In genomic region chr7:17019106-17019505, GRCh38 we compare ENCODE assay signal across 27 cellular contexts.
"Had no signal": no experiment of that assay in that cellular context is flagged by ENCODE, and none has a peak within 500 bp of the region (broad histone marks: within the 10 kb centered on the region; RNA-seq: fewer than 3 reads in every experiment).

No MANE protein-coding gene starts in this region.

- H3K9me3 ChIP-seq: adrenal gland, body of pancreas, breast epithelium, SJCRH30, SK-N-SH had no signal

- H3K36me3 Mint-ChIP-seq: activated naive CD4-positive, alpha-beta T cell treated with anti-CD3 and anti-CD28 coated beads, Interleukin-2, amount 50 U/mL, for 24 hours had no signal

- H3K4me3 Mint-ChIP-seq: activated CD4-positive, alpha-beta T cell treated with anti-CD3 and anti-CD28 coated beads, Interleukin-2, amount 10 ng/mL, durations not matched to agents 24 days and 14 days; activated CD8-positive, alpha-beta T cell treated with anti-CD3 and anti-CD28 coated beads for 36 hours; activated naive CD4-positive, alpha-beta T cell treated with anti-CD3 and anti-CD28 coated beads, Interleukin-2, amount 50 U/mL, for 24 hours; activated naive CD8-positive, alpha-beta T cell treated with anti-CD3 and anti-CD28 coated beads, Interleukin-2, amount 10 ng/mL, durations not matched to agents 7 days and 5 days; T-helper 1 cell treated with Interleukin-12 subunit alpha and Interleukin-12 subunit beta and Interleukin-4 antibody, amounts not matched to agents 30 μg/mL and 1 μg/mL, for 36 hours; T-helper 2 cell treated with Interferon-gamma antibody and Interleukin-4, amounts not matched to agents 5 μg/mL and 100 μg/mL, for 36 hours had no signal

- DNase-seq: activated CD4-positive, alpha-beta T cell treated with anti-CD3 and anti-CD28 coated beads, Interleukin-2, amount 10 ng/mL, durations not matched to agents 24 days and 14 days; activated CD4-positive, alpha-beta T cell treated with anti-CD3 and anti-CD28 coated beads, Interleukin-2, amount 50 U/mL, for 4 hours; activated CD8-positive, alpha-beta T cell treated with anti-CD3 and anti-CD28 coated beads for 36 hours; activated gamma-delta T cell; activated naive CD4-positive, alpha-beta T cell treated with Interleukin-2 at 50 U/mL for 16 hours; activated naive CD8-positive, alpha-beta T cell treated with anti-CD3 and anti-CD28 coated beads, Interleukin-2, amount 10 ng/mL, durations not matched to agents 7 days and 5 days; activated T-cell treated with anti-CD3 and anti-CD28 coated beads, Interleukin-2, amount 50 U/mL, for 1 hour; adrenal gland; body of pancreas; Kasumi-1; MM.1S; MV-4-11; NCI-H1092; NCI-H1436 treated with DMSO at 0.1 percent for 48 hours; NCI-H1694 treated with DMSO at 0.1 percent for 48 hours; NCI-H2029; NCI-H345; NCI-H524 treated with DMSO at 0.1 percent for 48 hours; SHP77; SJCRH30; SK-N-SH had no signal

- H3K27me3 ChIP-seq: adrenal gland, body of pancreas, breast epithelium, SJCRH30 had no signal

- H3K27me3 Mint-ChIP-seq: activated CD8-positive, alpha-beta T cell treated with anti-CD3 and anti-CD28 coated beads for 36 hours; activated naive CD4-positive, alpha-beta T cell treated with anti-CD3 and anti-CD28 coated beads, Interleukin-2, amount 50 U/mL, for 24 hours; activated naive CD8-positive, alpha-beta T cell treated with anti-CD3 and anti-CD28 coated beads, Interleukin-2, amount 10 ng/mL, durations not matched to agents 7 days and 5 days had no signal

- H3K9ac ChIP-seq: SK-N-SH had no signal

- H3K4me3 ChIP-seq: adrenal gland, body of pancreas, breast epithelium, SJCRH30 had no signal

- H3K36me3 ChIP-seq: adrenal gland, breast epithelium, SJCRH30 had no signal

- H3K9me3 Mint-ChIP-seq: activated CD8-positive, alpha-beta T cell treated with anti-CD3 and anti-CD28 coated beads for 36 hours; activated naive CD4-positive, alpha-beta T cell treated with anti-CD3 and anti-CD28 coated beads, Interleukin-2, amount 50 U/mL, for 24 hours; activated T-helper 2 cell treated with anti-CD3 and anti-CD28 coated beads, Interferon-gamma antibody, Interleukin-2, Interleukin-4, amounts not matched to agents 10 μg/mL and 5 μg/mL and 100 μg/mL, durations not matched to agents 14 hours and 24 hours and 36 hours; T-helper 1 cell treated with Interleukin-12 subunit alpha and Interleukin-12 subunit beta and Interleukin-4 antibody, amounts not matched to agents 30 μg/mL and 1 μg/mL, for 36 hours; T-helper 2 cell treated with Interferon-gamma antibody and Interleukin-4, amounts not matched to agents 5 μg/mL and 100 μg/mL, for 36 hours had no signal

- ATAC-seq: activated CD8-positive, alpha-beta T cell treated with anti-CD3 and anti-CD28 coated beads for 36 hours; body of pancreas; Panc1 had no signal
